Comparison of ENCODE assay signal across 8 cellular contexts in genomic region chr3:183764854-183765731, GRCh38.
DNase-seq lines count a peak whose midpoint lies in the region; ATAC-seq and TF ChIP-seq lines count a peak whose summit lies in the region.

No MANE protein-coding gene starts in this region.

- CTCF ChIA-PET in IMR-90 (lab: Yijun Ruan, JAX) = interaction anchor here (0.7 to 1.0 kb wide), 3 partner anchors 14 to 1228 kb away, joined by 3 read pairs; no protein-coding TSS in a partner anchor

- DNase-seq in IMR-90 = peak; percentile 77
- peak; percentile 80 for DNase-seq in brain microvascular endothelial cell
- peak in 1 of 3 donors; percentile 9 for DNase-seq in mucosa of descending colon
- DNase-seq in NCI-H446 treated with DMSO at 0.1 percent for 48 hours (lab: John Stamatoyannopoulos, UW) = no peak
- no peak for DNase-seq in activated T-cell treated with anti-CD3 and anti-CD28 coated beads, Interleukin-2, amount 50 U/mL, for 4 hours
- DNase-seq in ascending aorta (ENCODE audit: low spot score in 2 of 2) = no peak
- no peak for DNase-seq in NCI-H2081 (lab: John Stamatoyannopoulos, UW)

- no peak overlapping the region for H2BK20ac ChIP-seq in IMR-90 (ENCODE audit: low read depth, low read length)

- POLR2A ChIA-PET in IMR-90 (lab: Charles Lee; ENCODE audit: unreplicated experiment) = no interaction called here

- peak overlapping the region in 3 of 11 experiments; percentile 15 to 22 (median 21); a peak in 2 of 22 replicates for H3K27ac ChIP-seq in BLaER1 treated with 17β-estradiol and CSF1 and Interleukin-3, amounts not matched to agents 10 nM and 100 nM
- peak overlapping the region; percentile 18; the same call in 1 of the 2 replicates for H3K27ac ChIP-seq in IMR-90 (ENCODE audit: insufficient read depth, low read length)
- peak overlapping the region; percentile 74 for H3K27ac ChIP-seq in brain microvascular endothelial cell
- H3K27ac ChIP-seq in ascending aorta = no peak overlapping the region

- no peaks in the 10 kb centered on the region for H3K9me3 ChIP-seq in BLaER1 treated with 17β-estradiol and CSF1 and Interleukin-3, amounts not matched to agents 10 nM and 100 nM (replicated peaks in 1 of 11)
- H3K9me3 ChIP-seq in IMR-90 (ENCODE audit: control insufficient read depth, insufficient read depth, low read length) (no peaks in the 10 kb centered on the region), mucosa of descending colon (no peaks in the 10 kb centered on the region), ascending aorta (no peaks in the 10 kb centered on the region)

- no peak overlapping the region for H2AFZ ChIP-seq in IMR-90 (replicated peaks; ENCODE audit: low read length, poor library complexity)

- no peak overlapping the region for H3K56ac ChIP-seq in IMR-90 (ENCODE audit: extremely low read depth, insufficient read depth, low read length)

- peaks cover 0 to 62% (median 48%) of the 10 kb centered on the region in 11 experiments; a peak in 20 of 22 replicates for H4K20me1 ChIP-seq in BLaER1 treated with 17β-estradiol and CSF1 and Interleukin-3, amounts not matched to agents 10 nM and 100 nM
- H4K20me1 ChIP-seq in IMR-90 (ENCODE audit: insufficient read depth, low read length) = no peaks in the 10 kb centered on the region

- peak; percentile 72 for ATAC-seq in IMR-90 (ENCODE audit: low read depth)
- peak; percentile 88 for ATAC-seq in mucosa of descending colon
- ATAC-seq in activated T-cell treated with anti-CD3 and anti-CD28 coated beads, Interleukin-2, amount 50 U/mL, for 4 hours = no peak

- no peak overlapping the region for H3K4me3 ChIP-seq in BLaER1 treated with 17β-estradiol and CSF1 and Interleukin-3, amounts not matched to agents 10 nM and 100 nM
- no peak overlapping the region for H3K4me3 ChIP-seq in IMR-90 (ENCODE audit: insufficient read depth, low read depth, low read length)
- H3K4me3 ChIP-seq in brain microvascular endothelial cell (ENCODE audit: low read depth, low read length) = no peak overlapping the region
- H3K4me3 ChIP-seq in mucosa of descending colon = no peak overlapping the region
- no peak overlapping the region for H3K4me3 ChIP-seq in ascending aorta

- no peak for TF ChIP-seq POLR2A in IMR-90 (IDR thresholded peaks at IDR 0.05; ENCODE audit: low read depth, low read length)

- H3K4me2 ChIP-seq in BLaER1 treated with 17β-estradiol and CSF1 and Interleukin-3, amounts not matched to agents 10 nM and 100 nM = peak overlapping the region in 8 of 11 experiments; percentile 25 to 71 (median 36); a peak in 15 of 22 replicates
- no peak overlapping the region for H3K4me2 ChIP-seq in IMR-90 (ENCODE audit: low read depth, low read length)

- H4K8ac ChIP-seq in IMR-90 (ENCODE audit: low read depth in 2 of 2, low read length in 2 of 2) = no peak overlapping the region; a peak in 1 of 4 replicates

- H3K9me3 Mint-ChIP-seq in activated T-cell treated with anti-CD3 and anti-CD28 coated beads, Interleukin-2, amount 50 U/mL, for 4 hours = no peaks in the 10 kb centered on the region

- no peaks in the 10 kb centered on the region for H3K9me1 ChIP-seq in IMR-90 (ENCODE audit: insufficient read depth, low read length)

- no peak overlapping the region for H3K4ac ChIP-seq in IMR-90 (ENCODE audit: low read depth, low read length)

- 73% methylated on average over 1 of the region's 7 CpGs; no CpG with 5 or more reads in 1 of the 2 experiments for WGBS in IMR-90 (ENCODE audit: extremely low coverage in 2 of 2, insufficient read length in 1 of 2), 2 experiments

- TF ChIP-seq RAD21 in IMR-90 (IDR thresholded peaks at IDR 0.05; ENCODE audit: low read length) = no peak

- H3K9ac ChIP-seq in BLaER1 treated with 17β-estradiol and CSF1 and Interleukin-3, amounts not matched to agents 10 nM and 100 nM = peak overlapping the region in 2 of 11 experiments; percentile 9 to 28; a peak in 2 of 22 replicates
- no peak overlapping the region for H3K9ac ChIP-seq in IMR-90 (ENCODE audit: low read depth, low read length)

- peaks cover 24% of the 10 kb centered on the region for H3K36me3 Mint-ChIP-seq in activated T-cell treated with anti-CD3 and anti-CD28 coated beads, Interleukin-2, amount 50 U/mL, for 4 hours (ENCODE audit: insufficient read depth)

- TF ChIP-seq CTCF in IMR-90 (conservative IDR thresholded peaks at IDR 0.05; ENCODE audit: low read depth, low read length) (no peak), brain microvascular endothelial cell (IDR thresholded peaks at IDR 0.05; ENCODE audit: low read depth, low read length, missing control alignments) (no peak), mucosa of descending colon (IDR thresholded peaks at IDR 0.05) (no peak), ascending aorta (IDR thresholded peaks at IDR 0.05) (no peak)

- dilution Hi-C loops in IMR-90 (cut with HindIII; ENCODE audit: low sequenced_read_pairs, unreplicated experiment) = no loop called here

- no peak overlapping the region for H2AK9ac ChIP-seq in IMR-90 (replicated peaks; ENCODE audit: low read depth, low read length, poor library complexity)

- peaks cover 75 to 100% (median 95%) of the 10 kb centered on the region in 11 experiments for H3K36me3 ChIP-seq in BLaER1 treated with 17β-estradiol and CSF1 and Interleukin-3, amounts not matched to agents 10 nM and 100 nM
- H3K36me3 ChIP-seq in IMR-90 (ENCODE audit: control insufficient read depth, insufficient read depth, low read length) = peaks cover 34% of the 10 kb centered on the region
- H3K36me3 ChIP-seq in brain microvascular endothelial cell (replicated peaks) = peaks cover 37% of the 10 kb centered on the region
- H3K36me3 ChIP-seq in mucosa of descending colon (ENCODE audit: low read depth) = no peaks in the 10 kb centered on the region
- H3K36me3 ChIP-seq in ascending aorta = peaks cover 22 to 39% of the 10 kb centered on the region in 2 donors

- no peak overlapping the region for H3K4me3 Mint-ChIP-seq in activated T-cell treated with anti-CD3 and anti-CD28 coated beads, Interleukin-2, amount 50 U/mL, for 4 hours

- intact Hi-C loops in IMR-90 (cut with micrococcal nuclease) = loop anchor here (5.0 to 10.0 kb wide), 2 partner anchors 378 to 580 kb away; no protein-coding TSS in a partner anchor
- intact Hi-C loops in mucosa of descending colon (cut with DNase I, micrococcal nuclease) = loop anchor here (5.0 kb wide), 1 partner anchor 298 kb away; no protein-coding TSS in a partner anchor
- intact Hi-C loops in ascending aorta (cut with DNase I) = no loop called here

- H3K14ac ChIP-seq in IMR-90 (replicated peaks; ENCODE audit: low read depth, low read length) = no peak overlapping the region

- H3K4me1 ChIP-seq in BLaER1 treated with 17β-estradiol and CSF1 and Interleukin-3, amounts not matched to agents 10 nM and 100 nM = peaks cover 0 to 40% (median 31%) of the 10 kb centered on the region in 10 experiments; a peak in 16 of 20 replicates
- H3K4me1 ChIP-seq in IMR-90 (ENCODE audit: control insufficient read depth, insufficient read depth, low read length) (peaks cover 4% of the 10 kb centered on the region; the same call in 1 of the 2 replicates), mucosa of descending colon (ENCODE audit: low read depth) (peaks cover 10% of the 10 kb centered on the region), ascending aorta (no peaks in the 10 kb centered on the region)

- in situ Hi-C loops in IMR-90 (cut with MboI; ENCODE audit: low sequenced_read_pairs) (loop anchor here (5.0 kb wide), 1 partner anchor 298 kb away; no protein-coding TSS in a partner anchor), brain microvascular endothelial cell (cut with HindIII; ENCODE audit: low pct_ligation_motif_present, low sequenced_read_pairs) (no loop called here)

- H3K4me1 Mint-ChIP-seq in activated T-cell treated with anti-CD3 and anti-CD28 coated beads, Interleukin-2, amount 50 U/mL, for 4 hours (ENCODE audit: low read depth) = peaks cover 7% of the 10 kb centered on the region

- H3K18ac ChIP-seq in IMR-90 (ENCODE audit: low read depth, low read length) = no peak overlapping the region

- H2BK5ac ChIP-seq in IMR-90 (ENCODE audit: low read depth, low read length, poor library complexity, severe bottlenecking) = no peak overlapping the region

- H3K79me1 ChIP-seq in IMR-90 (ENCODE audit: low read depth in 1 of 2, low read length in 2 of 2) = peaks cover 3 to 12% of the 10 kb centered on the region in 2 experiments; a peak in 2 of 4 replicates

- no TSS peak for BruUV-seq in IMR-90 (replicated peaks; lab: Mats Ljungman, UMichigan)

- no peaks in the 10 kb centered on the region for H3K27me3 ChIP-seq in BLaER1 treated with 17β-estradiol and CSF1 and Interleukin-3, amounts not matched to agents 10 nM and 100 nM
- H3K27me3 ChIP-seq in IMR-90 (ENCODE audit: control insufficient read depth, insufficient read depth, low read length) (no peaks in the 10 kb centered on the region), brain microvascular endothelial cell (replicated peaks) (no peaks in the 10 kb centered on the region), ascending aorta (no peaks in the 10 kb centered on the region)

- no peaks in the 10 kb centered on the region for H3K27me3 Mint-ChIP-seq in activated T-cell treated with anti-CD3 and anti-CD28 coated beads, Interleukin-2, amount 50 U/mL, for 4 hours (ENCODE audit: low read depth)

- H2BK120ac ChIP-seq in IMR-90 (ENCODE audit: low read depth, low read length) = no peak overlapping the region

- no peak overlapping the region for H4K5ac ChIP-seq in IMR-90 (ENCODE audit: low read depth, low read length)

- H2AK5ac ChIP-seq in IMR-90 (ENCODE audit: low read depth, low read length) = no peak overlapping the region

- no peak overlapping the region for H2BK15ac ChIP-seq in IMR-90 (ENCODE audit: low read depth, low read length)

- H4K91ac ChIP-seq in IMR-90 (ENCODE audit: insufficient read depth, low read depth, low read length) = no peak overlapping the region

- no peak overlapping the region for H3K23ac ChIP-seq in IMR-90 (ENCODE audit: low read depth, low read length)

TF ChIP-seq in IMR-90, 13 proteins besides CTCF, POLR2A, EP300 and RAD21:
- TF ChIP-seq SMC3 (IDR thresholded peaks at IDR 0.05; ENCODE audit: low read depth, low read length) (no peak), NFE2L2 (IDR thresholded peaks at IDR 0.05; ENCODE audit: low read depth, low read length) (peak; percentile 60; the same call in 1 of the 2 replicates), MAFK (IDR thresholded peaks at IDR 0.05; ENCODE audit: low read depth, low read length) (peak; percentile 73)

Comparison
In these comparisons a context has a peak if more than half of its experiments do, and no peak if none do; other contexts are left out.
1. H3K27ac ChIP-seq: peak in IMR-90 (single experiment) and brain microvascular endothelial cell (single experiment); none in ascending aorta (0 of 2).
2. ATAC-seq: peak in IMR-90 (single experiment) and mucosa of descending colon (single experiment); none in activated T-cell treated with anti-CD3 and anti-CD28 coated beads, Interleukin-2, amount 50 U/mL, for 4 hours (0 of 2).
3. DNase-seq: peak in IMR-90 (single experiment) and brain microvascular endothelial cell (single experiment); none in NCI-H446 treated with DMSO at 0.1 percent for 48 hours (single experiment), activated T-cell treated with anti-CD3 and anti-CD28 coated beads, Interleukin-2, amount 50 U/mL, for 4 hours (single experiment), ascending aorta (0 of 2) and NCI-H2081 (0 of 2).